27 cellular contexts compared by ENCODE assay signal in the genomic region with DNA sequence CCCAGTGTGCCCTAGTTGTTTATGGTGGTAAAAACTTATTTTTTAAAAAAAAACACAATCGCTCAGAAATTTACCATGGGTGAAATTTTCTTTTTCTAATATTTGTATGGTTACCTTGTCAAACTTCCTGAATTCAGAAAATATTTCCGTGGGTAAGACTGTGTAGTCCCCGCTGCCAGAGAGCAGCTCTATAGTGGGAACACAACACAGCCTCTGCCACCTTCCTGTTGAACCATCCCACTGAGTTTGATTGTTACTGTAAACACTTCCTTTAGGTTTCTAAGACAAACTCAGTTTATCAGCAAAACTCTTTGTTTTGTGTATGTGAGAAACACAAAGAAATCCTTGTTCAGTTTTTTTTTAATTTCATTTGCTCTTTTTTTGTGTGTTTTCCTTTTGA. TPM values are rescaled to one million over a fixed set of nuclear protein-coding genes. Genes with fewer than 3 reads are reported as not detected.
"Had no signal": no experiment of that assay in that cellular context is flagged by ENCODE, and none has a peak within 500 bp of the region (broad histone marks: within the 10 kb centered on the region; RNA-seq: fewer than 3 reads in every experiment).

No MANE protein-coding gene starts in this region.

- H3K27ac ChIP-seq: dorsolateral prefrontal cortex, esophagus muscularis mucosa, foreskin keratinocyte, gastroesophageal sphincter, heart left ventricle, hepatocyte, ovary, psoas muscle, sigmoid colon, stomach, thyroid gland had no signal

- ATAC-seq: foreskin keratinocyte; gastroesophageal sphincter; heart left ventricle; left lobe of liver; psoas muscle; right cardiac atrium; stimulated activated effector memory CD8-positive, alpha-beta T cell treated with anti-CD3 and anti-CD28 coated beads, Interleukin-12 subunit alpha, Interleukin-12 subunit beta, amount 100 ng/mL, for 72 hours had no signal

- H3K36me3 Mint-ChIP-seq: memory B cell; stimulated activated effector memory CD8-positive, alpha-beta T cell treated with anti-CD3 and anti-CD28 coated beads, Interleukin-12 subunit alpha, Interleukin-12 subunit beta, amount 100 ng/mL, for 72 hours had no signal

- H3K4me3 Mint-ChIP-seq: memory B cell; nephron; stimulated activated effector memory CD8-positive, alpha-beta T cell treated with anti-CD3 and anti-CD28 coated beads, Interleukin-12 subunit alpha, Interleukin-12 subunit beta, amount 100 ng/mL, for 72 hours had no signal

- H3K4me1 Mint-ChIP-seq: memory B cell, nephron had no signal

- DNase-seq: cortex of kidney; dorsolateral prefrontal cortex; effector CD4-positive, alpha-beta T cell; foreskin keratinocyte; heart left ventricle; kidney; occipital lobe; ovary; posterior cingulate gyrus; psoas muscle; right cardiac atrium; sigmoid colon; stimulated activated CD4-positive, alpha-beta T cell treated with anti-CD3 and anti-CD28 coated beads, Interleukin-2, amount 100 ng/mL, for 24 hours; stimulated activated CD4-positive, alpha-beta T cell treated with anti-CD3 and anti-CD28 coated beads, Interleukin-4, amount 100 ng/mL, for 24 hours; stimulated activated naive CD4-positive, alpha-beta T cell treated with Interleukin-2 at 50 U/mL for 16 hours; stomach; thyroid gland; trophoblast cell had no signal

- H3K4me3 ChIP-seq: dorsolateral prefrontal cortex, esophagus muscularis mucosa, gastroesophageal sphincter, heart left ventricle, hepatocyte, lung, ovary, psoas muscle, sigmoid colon, stomach, thyroid gland had no signal

- H3K4me1 ChIP-seq: esophagus muscularis mucosa, foreskin keratinocyte, gastroesophageal sphincter, heart left ventricle, psoas muscle, sigmoid colon, stomach, thyroid gland had no signal

- H3K27ac Mint-ChIP-seq: memory B cell; nephron; stimulated activated effector memory CD8-positive, alpha-beta T cell treated with anti-CD3 and anti-CD28 coated beads, Interleukin-12 subunit alpha, Interleukin-12 subunit beta, amount 100 ng/mL, for 72 hours had no signal

- H3K36me3 ChIP-seq: esophagus muscularis mucosa, gastroesophageal sphincter, heart left ventricle, ovary, sigmoid colon, stomach, thyroid gland had no signal

- H3K27me3 ChIP-seq: dorsolateral prefrontal cortex, esophagus muscularis mucosa, foreskin keratinocyte, gastroesophageal sphincter, heart left ventricle, hepatocyte, ovary, sigmoid colon, stomach, thyroid gland had no signal

- H3K9me3 ChIP-seq: esophagus muscularis mucosa, gastroesophageal sphincter, heart left ventricle, ovary, psoas muscle, sigmoid colon, stomach, thyroid gland had no signal

- H3K9me3 Mint-ChIP-seq: memory B cell; nephron; stimulated activated effector memory CD8-positive, alpha-beta T cell treated with anti-CD3 and anti-CD28 coated beads, Interleukin-12 subunit alpha, Interleukin-12 subunit beta, amount 100 ng/mL, for 72 hours had no signal

RNA-seq across cellular contexts. Expression of a gene that starts 17.9 kb away (rescaled TPM):
- polyA plus RNA-seq: endothelial cell of umbilical vein had no signal
